ENCODE assay signal across 37 cellular contexts in genomic region chr3:112773-113172, GRCh38.
A peak's percentile ranks its signal among the peaks of the same experiment; 100 is the strongest.
DNase-seq lines count a peak whose midpoint lies in the region; ATAC-seq, FAIRE-seq and TF ChIP-seq lines count a peak whose summit lies in the region.
"Had no signal": no experiment of that assay in that cellular context is flagged by ENCODE, and none has a peak within 500 bp of the region (broad histone marks: within the 10 kb centered on the region; RNA-seq: fewer than 3 reads in every experiment).

No MANE protein-coding gene starts in this region.

- H3K56ac ChIP-seq in H1 (replicated peaks; ENCODE audit: insufficient read length, low read depth, low read length), result no peak overlapping the region

- DNase-seq in MCF 10A (ENCODE audit: unreplicated experiment) (no peak), breast epithelium (ENCODE audit: low spot score in 2 of 2) (no peak), K562 (ENCODE audit: extremely low read depth in 1 of 4, low spot score in 3 of 4) (no peak), H1 (ENCODE audit: low read depth in 1 of 2, low spot score in 2 of 2) (no peak), SIG-M5 treated with dmso at 0.1 percent for 504 hours (lab: John Stamatoyannopoulos, UW; ENCODE audit: unreplicated experiment) (no peak)
- DNase-seq: 8988T; ACHN; AML-193; BE2C; C1 segment of cervical spinal cord; Caco-2; Calu3; CD4-positive, alpha-beta memory T cell; CD4-positive, alpha-beta T cell; CD4-positive, CD25-positive, alpha-beta regulatory T cell; CD8-positive, alpha-beta memory T cell; CD8-positive, alpha-beta T cell; COR-L47; DMS 273 treated with DMSO at 0.1 percent for 48 hours; DMS153; DMS53; DMS79; DMS79 treated with DMSO at 0.1 percent for 48 hours; DND-41; EL had no signal

- H2BK15ac ChIP-seq in H1 (ENCODE audit: low read length), result no peak overlapping the region

- H3K4me1 Mint-ChIP-seq in MCF 10A (ENCODE audit: insufficient read depth, unreplicated experiment), result no peaks in the 10 kb centered on the region
- H3K4me1 Mint-ChIP-seq: CD14-positive monocyte; CD4-positive, alpha-beta memory T cell; CD4-positive, CD25-positive, alpha-beta regulatory T cell; CD8-positive, alpha-beta memory T cell had no signal

- TF ChIP-seq EP300 in K562 (IDR thresholded peaks at IDR 0.05; ENCODE audit: low read length) (no peak), H1 (IDR thresholded peaks at IDR 0.05; ENCODE audit: borderline replicate concordance in 1 of 2, low read depth in 2 of 2, low read length in 2 of 2) (no peak)

- H3K27me3 ChIP-seq in breast epithelium (no peaks in the 10 kb centered on the region), K562 (ENCODE audit: control insufficient read depth in 2 of 2, insufficient read depth in 2 of 2, low read length in 2 of 2) (no peaks in the 10 kb centered on the region), H1 (replicated peaks in 1 of 4; ENCODE audit: control insufficient read depth in 3 of 4, extremely low read depth in 1 of 4, insufficient read depth in 3 of 4, low read length in 3 of 4) (peaks cover 0 to 1% (median 0%) of the 10 kb centered on the region in 4 experiments; a peak in 1 of 7 replicates)
- H3K27me3 ChIP-seq: BE2C; BLaER1; BLaER1 treated with 17β-estradiol and CSF1 and Interleukin-3, amounts not matched to agents 10 nM and 100 nM had no signal

- H3K4ac ChIP-seq in H1 (replicated peaks; ENCODE audit: insufficient read length, low read depth, low read length), result no peak overlapping the region

- no peaks in the 10 kb centered on the region for H3K36me3 Mint-ChIP-seq in MCF 10A (ENCODE audit: insufficient read depth, unreplicated experiment)
- H3K36me3 Mint-ChIP-seq: CD14-positive monocyte; CD4-positive, alpha-beta memory T cell; CD4-positive, CD25-positive, alpha-beta regulatory T cell; CD8-positive, alpha-beta memory T cell; CD8-positive, alpha-beta T cell had no signal

- no peak for TF ChIP-seq POLR2A in breast epithelium (IDR thresholded peaks at IDR 0.05)
- TF ChIP-seq POLR2A in K562 (conservative IDR thresholded peaks at IDR 0.05), result no peak
- TF ChIP-seq POLR2A in H1 (IDR thresholded peaks at IDR 0.05; ENCODE audit: control extremely low read depth in 1 of 2, low read depth in 2 of 2, low read length in 2 of 2), result no peak

- no peak overlapping the region for H2BK20ac ChIP-seq in H1 (ENCODE audit: low read length)

- H3K36me3 ChIP-seq in breast epithelium (no peaks in the 10 kb centered on the region), HEK293 (ENCODE audit: control insufficient read depth in 2 of 2, insufficient read depth in 1 of 2, low read length in 2 of 2) (no peaks in the 10 kb centered on the region), K562 (ENCODE audit: control insufficient read depth, insufficient read depth, low read length) (no peaks in the 10 kb centered on the region), H1 (ENCODE audit: control insufficient read depth in 2 of 4, insufficient read depth in 4 of 4, low read length in 3 of 4) (no peaks in the 10 kb centered on the region; a peak in 1 of 8 replicates)
- H3K36me3 ChIP-seq: BE2C; BLaER1; BLaER1 treated with 17β-estradiol and CSF1 and Interleukin-3, amounts not matched to agents 10 nM and 100 nM had no signal

- H3K23ac ChIP-seq in H1 (ENCODE audit: insufficient read length), result no peak overlapping the region

- ATAC-seq in K562 (no peak), esophagus mucosa (no peak), HG03095 (IDR thresholded peaks at IDR 0.05; ENCODE audit: unreplicated experiment) (no peak)
- ATAC-seq: A549; CD8-positive, alpha-beta T cell had no signal

- no peak overlapping the region for H4K8ac ChIP-seq in H1 (ENCODE audit: extremely low read depth, insufficient read depth, low read length)

- in situ Hi-C loops in K562 (cut with MboI), result no loop called here

- H3K27ac ChIP-seq in breast epithelium, result no peak overlapping the region
- H3K27ac ChIP-seq in HEK293 (ENCODE audit: extremely low read depth, low read depth, low read length), result no peak overlapping the region
- no peak overlapping the region for H3K27ac ChIP-seq in K562 (ENCODE audit: extremely low read depth, low read depth, low read length)
- H3K27ac ChIP-seq in H1 (ENCODE audit: low read depth, low read length), result no peak overlapping the region
- H3K27ac ChIP-seq: 22Rv1; A549; BLaER1; BLaER1 treated with 17β-estradiol and CSF1 and Interleukin-3, amounts not matched to agents 10 nM and 100 nM; C4-2B had no signal

- BruUV-seq in MCF 10A (replicated peaks; lab: Mats Ljungman, UMichigan), result no TSS peak
- no TSS peak for BruUV-seq in K562 (replicated peaks; lab: Mats Ljungman, UMichigan)

- POLR2A ChIA-PET in MCF 10A (lab: Yijun Ruan, JAX), result no interaction called here
- POLR2A ChIA-PET in HEK293 (lab: Yijun Ruan, JAX), result no interaction called here
- POLR2A ChIA-PET in K562 (lab: Yijun Ruan, JAX), result no interaction called here
- POLR2A ChIA-PET in H1 (lab: Charles Lee; ENCODE audit: partially characterized antibody), result no interaction called here

- H2AFZ ChIP-seq in K562 (ENCODE audit: low read depth, low read length) (no peak overlapping the region), H1 (ENCODE audit: low read length) (no peak overlapping the region)

- no peak for TF ChIP-seq RAD21 in K562 (CRISPR knock-in tag; conservative IDR thresholded peaks at IDR 0.05 in 1 of 2, IDR thresholded peaks at IDR 0.05 in 1 of 2)
- TF ChIP-seq RAD21 in H1 (IDR thresholded peaks at IDR 0.05 in 1 of 2, conservative IDR thresholded peaks at IDR 0.05 in 1 of 2; ENCODE audit: low read depth in 2 of 2, low read length in 2 of 2), result no peak

- H3K27me3 Mint-ChIP-seq in MCF 10A (ENCODE audit: insufficient read depth, unreplicated experiment), result no peaks in the 10 kb centered on the region
- H3K27me3 Mint-ChIP-seq: B cell; CD4-positive, alpha-beta T cell; CD4-positive, CD25-positive, alpha-beta regulatory T cell had no signal

- CTCF ChIA-PET in MCF 10A (lab: Yijun Ruan, JAX) (no interaction called here), HEK293 (lab: Yijun Ruan, JAX) (no interaction called here), K562 (lab: Yijun Ruan, JAX; ENCODE audit: low intra/inter-chr PET ratio) (no interaction called here), H1 (lab: Charles Lee; ENCODE audit: partially characterized antibody) (no interaction called here)

- H3K9me3 ChIP-seq in breast epithelium, result no peaks in the 10 kb centered on the region
- H3K9me3 ChIP-seq in HEK293 (ENCODE audit: control insufficient read depth, insufficient read depth, low read depth, low read length), result no peaks in the 10 kb centered on the region
- no peaks in the 10 kb centered on the region; the same call in none of the 2 replicates for H3K9me3 ChIP-seq in K562 (replicated peaks; ENCODE audit: control insufficient read depth, insufficient read depth, low read depth, low read length)
- H3K9me3 ChIP-seq in H1 (ENCODE audit: insufficient read depth in 2 of 2, low read depth in 1 of 2, low read length in 1 of 2), result no peaks in the 10 kb centered on the region
- H3K9me3 ChIP-seq: A549; BE2C; BLaER1; BLaER1 treated with 17β-estradiol and CSF1 and Interleukin-3, amounts not matched to agents 10 nM and 100 nM; Caco-2 had no signal

- intact Hi-C loops in MCF 10A (cut with micrococcal nuclease), result no loop called here
- intact Hi-C loops in breast epithelium (cut with DNase I; ENCODE audit: low total_unique reads), result no loop called here
- intact Hi-C loops in K562 (cut with micrococcal nuclease), result no loop called here

- WGBS in K562 (ENCODE audit: insufficient coverage, low coverage, missing lambda C conversion rate), result 0% methylated on average over 2 of the region's 2 CpGs
- 84% methylated on average over 2 of the region's 2 CpGs; no CpG with 5 or more reads in 1 of the 2 experiments for WGBS in H1 (ENCODE audit: extremely low coverage in 1 of 2, insufficient coverage in 1 of 2, insufficient read length in 1 of 2, insufficient replicate concordance in 2 of 2, low coverage in 1 of 2, low lambda C conversion rate in 2 of 2, missing lambda C conversion rate in 1 of 2), 2 experiments

- H4K20me1 ChIP-seq in K562 (replicated peaks; ENCODE audit: control insufficient read depth, insufficient read depth, low read length) (no peaks in the 10 kb centered on the region), H1 (replicated peaks in 1 of 2; ENCODE audit: control insufficient read depth in 1 of 2, insufficient read depth in 2 of 2, low read length in 2 of 2) (no peaks in the 10 kb centered on the region)
- H4K20me1 ChIP-seq: BLaER1; BLaER1 treated with 17β-estradiol and CSF1 and Interleukin-3, amounts not matched to agents 10 nM and 100 nM had no signal

- no peaks in the 10 kb centered on the region for H3K9me3 Mint-ChIP-seq in MCF 10A (ENCODE audit: unreplicated experiment)
- H3K9me3 Mint-ChIP-seq: CD4-positive, alpha-beta memory T cell; CD8-positive, alpha-beta T cell had no signal

- H2BK120ac ChIP-seq in H1 (replicated peaks; ENCODE audit: low read depth, low read length), result no peak overlapping the region

- TF ChIP-seq CTCF in MCF 10A (IDR thresholded peaks at IDR 0.05; ENCODE audit: unreplicated experiment), result no peak
- TF ChIP-seq CTCF in breast epithelium (IDR thresholded peaks at IDR 0.05), result no peak
- TF ChIP-seq CTCF in HEK293 (tag by site-specific recombination; IDR thresholded peaks at IDR 0.05), result no peak
- no peak for TF ChIP-seq CTCF in K562 (IDR thresholded peaks at IDR 0.05 in 2 of 3, conservative IDR thresholded peaks at IDR 0.05 in 1 of 3; ENCODE audit: insufficient read depth in 2 of 3, low read depth in 1 of 3, low read length in 3 of 3)
- TF ChIP-seq CTCF in H1 (IDR thresholded peaks at IDR 0.05; ENCODE audit: control extremely low read depth in 1 of 3, insufficient read depth in 1 of 3, low read depth in 1 of 3, low read length in 3 of 3), result no peak

- H3K79me2 ChIP-seq in K562 (ENCODE audit: control insufficient read depth, insufficient read depth, low read length), result no peaks in the 10 kb centered on the region
- no peaks in the 10 kb centered on the region for H3K79me2 ChIP-seq in H1 (ENCODE audit: control insufficient read depth in 1 of 2, insufficient read depth in 2 of 2, low read length in 2 of 2)

- no peaks in the 10 kb centered on the region for H3K79me1 ChIP-seq in H1 (ENCODE audit: low read depth, low read length)

- H3K4me3 ChIP-seq in breast epithelium (no peak overlapping the region), HEK293 (ENCODE audit: low read depth, low read length) (no peak overlapping the region), K562 (no peak overlapping the region), H1 (ENCODE audit: extremely low read depth in 1 of 4, insufficient read depth in 2 of 4, low read depth in 3 of 4, low read length in 4 of 4) (no peak overlapping the region)
- H3K4me3 ChIP-seq: A549; BLaER1; BLaER1 treated with 17β-estradiol and CSF1 and Interleukin-3, amounts not matched to agents 10 nM and 100 nM had no signal

- H2BK5ac ChIP-seq in H1 (ENCODE audit: low read depth, low read length), result no peak overlapping the region

- no peak overlapping the region for H4K5ac ChIP-seq in H1 (ENCODE audit: insufficient read length, low read depth, low read length)

- peak overlapping the region; percentile 49 for H3K27ac Mint-ChIP-seq in MCF 10A (ENCODE audit: low read depth, unreplicated experiment)
- H3K27ac Mint-ChIP-seq: B cell; CD14-positive monocyte; CD4-positive, alpha-beta T cell; CD4-positive, CD25-positive, alpha-beta regulatory T cell; CD8-positive, alpha-beta memory T cell; CD8-positive, alpha-beta T cell had no signal

- H2AK5ac ChIP-seq in H1 (ENCODE audit: low read depth, low read length), result no peak overlapping the region

- no peak overlapping the region for H4K91ac ChIP-seq in H1 (replicated peaks; ENCODE audit: insufficient read length, low read length)

- H3K4me2 ChIP-seq in K562 (ENCODE audit: insufficient read depth, low read length) (no peak overlapping the region), H1 (ENCODE audit: insufficient read depth in 1 of 2, low read depth in 2 of 2, low read length in 2 of 2) (no peak overlapping the region)
- H3K4me2 ChIP-seq: A549; BLaER1; BLaER1 treated with 17β-estradiol and CSF1 and Interleukin-3, amounts not matched to agents 10 nM and 100 nM had no signal

- H3K23me2 ChIP-seq in H1 (ENCODE audit: low read depth, low read length), result no peaks in the 10 kb centered on the region

- H3K18ac ChIP-seq in H1 (ENCODE audit: extremely low read depth, low read length), result no peak overlapping the region

- no peak overlapping the region for H3K14ac ChIP-seq in H1 (ENCODE audit: insufficient read length)

- H3K4me3 Mint-ChIP-seq in MCF 10A (ENCODE audit: unreplicated experiment), result no peak overlapping the region
- H3K4me3 Mint-ChIP-seq: B cell; CD14-positive monocyte; CD4-positive, alpha-beta memory T cell; CD4-positive, alpha-beta T cell; CD4-positive, CD25-positive, alpha-beta regulatory T cell; CD8-positive, alpha-beta memory T cell; CD8-positive, alpha-beta T cell had no signal

- FAIRE-seq in K562 (lab: Jason Lieb, UNC), result no peak
- FAIRE-seq in H1 (lab: Jason Lieb, UNC), result no peak
- FAIRE-seq: A204.1, A549, D721Med had no signal

- H3K4me1 ChIP-seq in breast epithelium, result no peaks in the 10 kb centered on the region
- H3K4me1 ChIP-seq in HEK293 (ENCODE audit: control insufficient read depth, insufficient read depth, low read length), result no peaks in the 10 kb centered on the region
- no peaks in the 10 kb centered on the region for H3K4me1 ChIP-seq in K562 (replicated peaks in 1 of 2; ENCODE audit: control insufficient read depth in 2 of 2, insufficient read depth in 2 of 2, low read length in 2 of 2)
- peaks cover 0 to 11% (median 6%) of the 10 kb centered on the region in 4 experiments; a peak in 4 of 7 replicates for H3K4me1 ChIP-seq in H1 (replicated peaks in 1 of 4; ENCODE audit: control insufficient read depth in 3 of 4, insufficient read depth in 4 of 4, low read length in 3 of 4)
- H3K4me1 ChIP-seq: A549, BE2C, BLaER1, Caco-2 had no signal

- H3K9ac ChIP-seq in K562 (ENCODE audit: insufficient read depth in 1 of 2, low read depth in 2 of 2, low read length in 2 of 2), result no peak overlapping the region
- no peak overlapping the region for H3K9ac ChIP-seq in H1 (replicated peaks in 1 of 4; ENCODE audit: extremely low read depth in 1 of 4, low read depth in 3 of 4, low read length in 3 of 4)
- H3K9ac ChIP-seq: BLaER1; BLaER1 treated with 17β-estradiol and CSF1 and Interleukin-3, amounts not matched to agents 10 nM and 100 nM had no signal

- no peaks in the 10 kb centered on the region for H3K9me1 ChIP-seq in K562 (ENCODE audit: control insufficient read depth, insufficient read depth, low read length)

- H2BK12ac ChIP-seq in H1 (ENCODE audit: low read depth, low read length), result no peak overlapping the region
